29 cellular contexts compared by ENCODE assay signal in genomic region chr3:75338342-75338741, GRCh38.
"Had no signal": no experiment of that assay in that cellular context is flagged by ENCODE, and none has a peak within 500 bp of the region (broad histone marks: within the 10 kb centered on the region; RNA-seq: fewer than 3 reads in every experiment).

No MANE protein-coding gene starts in this region.

- H3K4me2 ChIP-seq: PC-9 had no signal

- H3K9me3 ChIP-seq: MG63, SJCRH30 had no signal

- H3K4me3 ChIP-seq: MG63, PC-9, SJCRH30, SK-N-MC had no signal

- H3K4me1 ChIP-seq: SJCRH30 had no signal

- H2AFZ ChIP-seq: PC-9 had no signal

- ATAC-seq: Panc1, Right ventricle myocardium inferior, SK-N-SH treated with all-trans-retinoic acid at 6 μM for 48 hours, T-cell, T-helper 17 cell had no signal

- H3K27ac ChIP-seq: PC-9, RWPE1, SJCRH30, SK-N-MC had no signal

- H3K27me3 ChIP-seq: MG63, SJCRH30 had no signal

- DNase-seq: Kasumi-1, MG63, NCI-H1048, NCI-H1105, NCI-H1417 treated with DMSO at 0.1 percent for 48 hours, NCI-H1436 treated with DMSO at 0.1 percent for 48 hours, NCI-H1694 treated with DMSO at 0.1 percent for 48 hours, NCI-H187 treated with DMSO at 0.1 percent for 48 hours, NCI-H2029, NCI-H2081, NCI-H2171 treated with DMSO at 0.1 percent for 48 hours, NCI-H2227 treated with DMSO at 0.1 percent for 48 hours, NCI-H345, NCI-H446, NCI-H510A treated with DMSO at 0.1 percent for 48 hours, NCI-H524 treated with DMSO at 0.1 percent for 48 hours, NCI-H526 treated with DMSO at 0.1 percent for 48 hours, NCI-H774, PC-9, SHP77, SIG-M5, SJCRH30, T-cell, T-helper 17 cell had no signal

- H3K36me3 ChIP-seq: MG63, SJCRH30 had no signal
